In the genomic region with DNA sequence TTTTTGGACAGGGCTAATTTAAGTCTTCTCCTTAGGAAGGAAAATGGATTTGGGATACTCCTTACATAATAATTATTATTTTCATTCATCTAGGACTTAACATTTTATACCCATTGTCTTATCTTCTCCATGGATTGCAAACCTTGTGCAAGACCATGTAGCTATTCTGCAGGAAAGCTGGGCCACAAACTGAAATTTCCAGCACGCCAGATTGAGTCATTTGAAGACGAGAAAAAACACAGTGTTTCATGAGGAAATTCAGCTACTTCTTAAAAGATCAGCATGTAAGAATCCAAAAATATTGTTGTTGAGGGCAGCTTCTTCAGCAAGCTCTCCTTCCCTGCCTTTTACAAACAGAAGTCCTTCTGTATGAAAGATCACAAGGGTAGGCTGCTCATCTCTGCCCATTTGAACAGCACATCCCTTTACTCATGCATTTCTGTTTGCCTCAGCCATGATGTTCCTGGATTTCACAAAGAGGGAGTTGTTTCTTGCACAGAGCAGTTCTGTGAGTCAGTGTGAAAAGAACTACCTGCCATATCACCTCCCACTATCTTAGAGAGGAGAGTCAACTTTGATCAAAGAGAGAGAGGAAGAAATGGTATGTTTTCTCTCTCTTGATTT, we compare ENCODE assay signal across 11 cellular contexts.
DNase-seq lines count a peak whose midpoint lies in the region; ATAC-seq and TF ChIP-seq lines count a peak whose summit lies in the region.
"Had no signal": no experiment of that assay in that cellular context is flagged by ENCODE, and none has a peak within 500 bp of the region (broad histone marks: within the 10 kb centered on the region; RNA-seq: fewer than 3 reads in every experiment).

No MANE protein-coding gene starts in this region.

- peaks cover 15% of the 10 kb centered on the region for H3K36me3 Mint-ChIP-seq in activated CD4-positive, alpha-beta T cell treated with anti-CD3 and anti-CD28 coated beads for 36 hours (ENCODE audit: low read depth)
- H3K36me3 Mint-ChIP-seq in activated CD4-positive, alpha-beta memory T cell treated with anti-CD3 and anti-CD28 coated beads for 36 hours, result peaks cover 4% of the 10 kb centered on the region
- H3K36me3 Mint-ChIP-seq in stimulated activated memory B cell treated with anti-CD40 and anti-IgM and Interleukin-4, amounts not matched to agents 10 μg/mL and 1 μg/mL and 100 μg/mL, for 72 hours, result no peaks in the 10 kb centered on the region

- peaks cover 60% of the 10 kb centered on the region for H3K4me1 Mint-ChIP-seq in activated CD4-positive, alpha-beta T cell treated with anti-CD3 and anti-CD28 coated beads for 36 hours
- peaks cover 58% of the 10 kb centered on the region for H3K4me1 Mint-ChIP-seq in activated CD4-positive, alpha-beta memory T cell treated with anti-CD3 and anti-CD28 coated beads for 36 hours (ENCODE audit: low read depth)
- peaks cover 49% of the 10 kb centered on the region for H3K4me1 Mint-ChIP-seq in stimulated activated memory B cell treated with anti-CD40 and anti-IgM and Interleukin-4, amounts not matched to agents 10 μg/mL and 1 μg/mL and 100 μg/mL, for 72 hours

- peak overlapping the region; percentile 55 for H3K4me3 Mint-ChIP-seq in activated CD4-positive, alpha-beta T cell treated with anti-CD3 and anti-CD28 coated beads for 36 hours
- peak overlapping the region; percentile 56 for H3K4me3 Mint-ChIP-seq in activated CD4-positive, alpha-beta memory T cell treated with anti-CD3 and anti-CD28 coated beads for 36 hours
- no peak overlapping the region for H3K4me3 Mint-ChIP-seq in stimulated activated memory B cell treated with anti-CD40 and anti-IgM and Interleukin-4, amounts not matched to agents 10 μg/mL and 1 μg/mL and 100 μg/mL, for 72 hours
- H3K4me3 Mint-ChIP-seq: GM23338 had no signal

- intact Hi-C loops in activated CD4-positive, alpha-beta T cell treated with anti-CD3 and anti-CD28 coated beads for 36 hours (cut with DNase I, micrococcal nuclease), result loop anchor here (1.0 to 2.0 kb wide), 3 partner anchors 10 to 16 kb away; no protein-coding TSS in a partner anchor
- intact Hi-C loops in activated CD4-positive, alpha-beta memory T cell treated with anti-CD3 and anti-CD28 coated beads for 36 hours (cut with micrococcal nuclease), result loop anchor here (1.0 to 2.0 kb wide), 5 partner anchors 11 to 114 kb away; no protein-coding TSS in a partner anchor

- H3K9me3 Mint-ChIP-seq in activated CD4-positive, alpha-beta T cell treated with anti-CD3 and anti-CD28 coated beads for 36 hours (ENCODE audit: low read depth), result peaks cover 7% of the 10 kb centered on the region
- peaks cover 5% of the 10 kb centered on the region for H3K9me3 Mint-ChIP-seq in activated CD4-positive, alpha-beta memory T cell treated with anti-CD3 and anti-CD28 coated beads for 36 hours
- H3K9me3 Mint-ChIP-seq in stimulated activated memory B cell treated with anti-CD40 and anti-IgM and Interleukin-4, amounts not matched to agents 10 μg/mL and 1 μg/mL and 100 μg/mL, for 72 hours, result no peaks in the 10 kb centered on the region
- H3K9me3 Mint-ChIP-seq: GM23338 had no signal

- H3K27ac Mint-ChIP-seq in activated CD4-positive, alpha-beta T cell treated with anti-CD3 and anti-CD28 coated beads for 36 hours, result peak overlapping the region; percentile 95
- peak overlapping the region; percentile 85 for H3K27ac Mint-ChIP-seq in activated CD4-positive, alpha-beta memory T cell treated with anti-CD3 and anti-CD28 coated beads for 36 hours
- peak overlapping the region; percentile 93 for H3K27ac Mint-ChIP-seq in stimulated activated memory B cell treated with anti-CD40 and anti-IgM and Interleukin-4, amounts not matched to agents 10 μg/mL and 1 μg/mL and 100 μg/mL, for 72 hours

- POLR2A ChIA-PET in activated CD4-positive, alpha-beta T cell treated with anti-CD3 and anti-CD28 coated beads for 36 hours (lab: Charles Lee), result interaction anchor here (0.6 to 1.0 kb wide), 3 partner anchors 91 to 467 kb away, joined by 3 read pairs; a partner anchor contains a TSS
- POLR2A ChIA-PET in activated CD4-positive, alpha-beta memory T cell treated with anti-CD3 and anti-CD28 coated beads for 36 hours (lab: Charles Lee), result interaction anchor here (1.0 to 2.5 kb wide), 8 partner anchors 11 to 474 kb away, joined by 3 to 12 read pairs (median 4); a partner anchor contains a TSS

- CTCF ChIA-PET in activated CD4-positive, alpha-beta T cell treated with anti-CD3 and anti-CD28 coated beads for 36 hours (lab: Charles Lee), result interaction anchor here (1.0 to 1.8 kb wide), 9 partner anchors 11 to 546 kb away, joined by 3 to 9 read pairs (median 3); no protein-coding TSS in a partner anchor
- CTCF ChIA-PET in activated CD4-positive, alpha-beta memory T cell treated with anti-CD3 and anti-CD28 coated beads for 36 hours (lab: Charles Lee), result interaction anchor here (0.8 to 2.0 kb wide), 7 partner anchors 11 to 548 kb away, joined by 3 to 5 read pairs (median 4); a partner anchor contains a TSS

- H3K4me3 ChIP-seq in fibroblast of villous mesenchyme (ENCODE audit: low read depth, low read length), result no peak overlapping the region
- H3K4me3 ChIP-seq: GM23338 had no signal

- peak; percentile 73 for ATAC-seq in activated CD4-positive, alpha-beta T cell treated with anti-CD3 and anti-CD28 coated beads for 36 hours
- no peak for ATAC-seq in stimulated activated memory B cell treated with anti-CD40 and anti-IgM and Interleukin-4, amounts not matched to agents 10 μg/mL and 1 μg/mL and 100 μg/mL, for 72 hours
- no peak for ATAC-seq in HG03159 (IDR thresholded peaks at IDR 0.05; ENCODE audit: unreplicated experiment)
- ATAC-seq: GM23338 had no signal

- peak; percentile 17 for DNase-seq in activated CD4-positive, alpha-beta T cell treated with anti-CD3 and anti-CD28 coated beads for 36 hours
- DNase-seq in activated CD4-positive, alpha-beta T cell treated with anti-CD3 and anti-CD28 coated beads for 1 hour, result no peak
- no peak for DNase-seq in activated CD4-positive, alpha-beta memory T cell treated with anti-CD3 and anti-CD28 coated beads for 36 hours
- DNase-seq in fibroblast of villous mesenchyme (ENCODE audit: low read depth), result peak; percentile 13
- no peak for DNase-seq in NCI-H2196 treated with DMSO at 0.1 percent for 48 hours (lab: John Stamatoyannopoulos, UW; ENCODE audit: unreplicated experiment)
- DNase-seq in stimulated activated CD4-positive, alpha-beta T cell treated with anti-CD3 and anti-CD28 coated beads, Interleukin-1b, Interleukin-23, amount 100 ng/mL, for 48 hours, result no peak
- DNase-seq: activated CD4-positive, alpha-beta T cell treated with anti-CD3 and anti-CD28 coated beads, Interleukin-2, amount 50 U/mL, for 1 hour; NCI-H748 treated with DMSO at 0.1 percent for 48 hours had no signal

- TF ChIP-seq CTCF in fibroblast of villous mesenchyme (IDR thresholded peaks at IDR 0.05; ENCODE audit: insufficient read depth, low read depth, low read length), result no peak

- no peaks in the 10 kb centered on the region for H3K27me3 Mint-ChIP-seq in activated CD4-positive, alpha-beta T cell treated with anti-CD3 and anti-CD28 coated beads for 36 hours
- no peaks in the 10 kb centered on the region for H3K27me3 Mint-ChIP-seq in activated CD4-positive, alpha-beta memory T cell treated with anti-CD3 and anti-CD28 coated beads for 36 hours
- H3K27me3 Mint-ChIP-seq in stimulated activated memory B cell treated with anti-CD40 and anti-IgM and Interleukin-4, amounts not matched to agents 10 μg/mL and 1 μg/mL and 100 μg/mL, for 72 hours, result no peaks in the 10 kb centered on the region

Comparison
In these comparisons a context has a peak if more than half of its experiments do, and no peak if none do; other contexts are left out.
1. DNase-seq: peak in activated CD4-positive, alpha-beta T cell treated with anti-CD3 and anti-CD28 coated beads for 36 hours (single experiment) and fibroblast of villous mesenchyme (single experiment); none in activated CD4-positive, alpha-beta T cell treated with anti-CD3 and anti-CD28 coated beads for 1 hour (single experiment), activated CD4-positive, alpha-beta memory T cell treated with anti-CD3 and anti-CD28 coated beads for 36 hours (single experiment), NCI-H2196 treated with DMSO at 0.1 percent for 48 hours (single experiment) and stimulated activated CD4-positive, alpha-beta T cell treated with anti-CD3 and anti-CD28 coated beads, Interleukin-1b, Interleukin-23, amount 100 ng/mL, for 48 hours (single experiment).
2. Peak in every context shown above with its lines, with median percentiles within 50 percentile points of each other: H3K27ac Mint-ChIP-seq.